In the genomic region with DNA sequence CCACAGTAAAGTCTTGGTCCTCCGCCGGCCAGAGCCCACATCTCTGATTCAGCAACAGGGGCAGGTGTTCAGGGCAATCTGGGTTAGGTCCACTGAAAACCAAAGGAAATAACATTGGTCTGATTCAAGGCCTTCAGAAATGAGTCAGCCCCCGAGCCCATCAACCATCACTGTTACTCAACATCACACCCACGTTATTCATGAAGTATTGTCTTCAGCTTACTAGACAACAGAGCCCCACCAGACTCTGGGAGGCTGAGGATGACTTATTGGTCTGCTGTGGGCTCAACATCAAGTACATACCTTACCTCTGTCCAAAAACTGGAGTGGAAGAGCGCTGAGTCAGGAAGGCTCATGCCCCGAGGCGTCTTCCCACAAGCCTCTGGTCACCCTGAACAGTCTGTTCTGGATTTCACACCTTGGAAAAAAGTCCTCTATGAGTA, we compare ENCODE assay signal across 1 cellular context.
TF ChIP-seq lines count a peak whose summit lies in the region.

No MANE protein-coding gene starts in this region.

TF ChIP-seq in A549, 52 proteins besides CTCF, POLR2A, EP300 and RAD21 (continued from another document):
- TF ChIP-seq, protein P1, sequence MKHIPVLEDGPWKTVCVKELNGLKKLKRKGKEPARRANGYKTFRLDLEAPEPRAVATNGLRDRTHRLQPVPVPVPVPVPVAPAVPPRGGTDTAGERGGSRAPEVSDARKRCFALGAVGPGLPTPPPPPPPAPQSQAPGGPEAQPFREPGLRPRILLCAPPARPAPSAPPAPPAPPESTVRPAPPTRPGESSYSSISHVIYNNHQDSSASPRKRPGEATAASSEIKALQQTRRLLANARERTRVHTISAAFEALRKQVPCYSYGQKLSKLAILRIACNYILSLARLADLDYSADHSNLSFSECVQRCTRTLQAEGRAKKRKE (CRISPR knock-in tag; IDR thresholded peaks at IDR 0.05; ENCODE audit: low read depth), result 0 out of 2 replicates have a peak, but pooled peaks have one; percentile 69
- TF ChIP-seq FOXS1 (CRISPR knock-in tag; IDR thresholded peaks at IDR 0.05) (no peak), POLR2AphosphoS2 (conservative IDR thresholded peaks at IDR 0.05; ENCODE audit: low read length) (no peak), EHMT2 (IDR thresholded peaks at IDR 0.05; ENCODE audit: low read depth) (no peak), JUNB (IDR thresholded peaks at IDR 0.05) (peak; percentile 94), SREBF2 (IDR thresholded peaks at IDR 0.05) (no peak), TP53 (CRISPR knock-in tag; IDR thresholded peaks at IDR 0.05) (no peak), ZSCAN20 (CRISPR knock-in tag; IDR thresholded peaks at IDR 0.05) (no peak), GATA3 (IDR thresholded peaks at IDR 0.05; ENCODE audit: borderline replicate concordance) (peak; percentile 86; the same call in 1 of the 2 replicates), NPAS2 (CRISPR knock-in tag; IDR thresholded peaks at IDR 0.05; ENCODE audit: borderline replicate concordance) (no peak), HOXA7 (CRISPR knock-in tag; IDR thresholded peaks at IDR 0.05) (no peak), CHD4 (IDR thresholded peaks at IDR 0.05; ENCODE audit: borderline replicate concordance) (no peak), ZFP36 (IDR thresholded peaks at IDR 0.05; ENCODE audit: borderline replicate concordance, partially characterized antibody) (no peak), JUN (IDR thresholded peaks at IDR 0.05) (peak; percentile 75 to 85; a peak in 3 of 5 replicates), RCOR1 (IDR thresholded peaks at IDR 0.05; ENCODE audit: low read depth, low read length) (no peak), FOSL2 (IDR thresholded peaks at IDR 0.05) (peak; percentile 93), FOSL2 (CRISPR knock-in tag; IDR thresholded peaks at IDR 0.05) (peak; percentile 91), HOXB13 (CRISPR knock-in tag; IDR thresholded peaks at IDR 0.05; ENCODE audit: low read depth) (0 out of 2 replicates have a peak, but pooled peaks have one; percentile 43), PHF8 (IDR thresholded peaks at IDR 0.05; ENCODE audit: borderline replicate concordance, low read depth) (no peak), HDAC2 (IDR thresholded peaks at IDR 0.05) (no peak), RNF2 (IDR thresholded peaks at IDR 0.05; ENCODE audit: borderline replicate concordance, low read depth) (no peak), MAZ (IDR thresholded peaks at IDR 0.05; ENCODE audit: borderline replicate concordance, low read depth, low read length) (no peak), MAFK (IDR thresholded peaks at IDR 0.05; ENCODE audit: partially characterized antibody) (peak; percentile 88), ZNF302 (CRISPR knock-in tag; IDR thresholded peaks at IDR 0.05) (no peak), ESRRA (IDR thresholded peaks at IDR 0.05; ENCODE audit: borderline replicate concordance, low read length) (no peak)
- TF ChIP-seq, protein P2, sequence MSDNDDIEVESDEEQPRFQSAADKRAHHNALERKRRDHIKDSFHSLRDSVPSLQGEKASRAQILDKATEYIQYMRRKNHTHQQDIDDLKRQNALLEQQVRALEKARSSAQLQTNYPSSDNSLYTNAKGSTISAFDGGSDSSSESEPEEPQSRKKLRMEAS (IDR thresholded peaks at IDR 0.05), result peak; percentile 92
- TF ChIP-seq, protein P3, sequence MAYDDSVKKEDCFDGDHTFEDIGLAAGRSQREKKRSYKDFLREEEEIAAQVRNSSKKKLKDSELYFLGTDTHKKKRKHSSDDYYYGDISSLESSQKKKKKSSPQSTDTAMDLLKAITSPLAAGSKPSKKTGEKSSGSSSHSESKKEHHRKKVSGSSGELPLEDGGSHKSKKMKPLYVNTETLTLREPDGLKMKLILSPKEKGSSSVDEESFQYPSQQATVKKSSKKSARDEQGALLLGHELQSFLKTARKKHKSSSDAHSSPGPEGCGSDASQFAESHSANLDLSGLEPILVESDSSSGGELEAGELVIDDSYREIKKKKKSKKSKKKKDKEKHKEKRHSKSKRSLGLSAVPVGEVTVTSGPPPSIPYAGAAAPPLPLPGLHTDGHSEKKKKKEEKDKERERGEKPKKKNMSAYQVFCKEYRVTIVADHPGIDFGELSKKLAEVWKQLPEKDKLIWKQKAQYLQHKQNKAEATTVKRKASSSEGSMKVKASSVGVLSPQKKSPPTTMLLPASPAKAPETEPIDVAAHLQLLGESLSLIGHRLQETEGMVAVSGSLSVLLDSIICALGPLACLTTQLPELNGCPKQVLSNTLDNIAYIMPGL (CRISPR knock-in tag; IDR thresholded peaks at IDR 0.05; ENCODE audit: borderline replicate concordance), result no peak
- TF ChIP-seq, protein P4, sequence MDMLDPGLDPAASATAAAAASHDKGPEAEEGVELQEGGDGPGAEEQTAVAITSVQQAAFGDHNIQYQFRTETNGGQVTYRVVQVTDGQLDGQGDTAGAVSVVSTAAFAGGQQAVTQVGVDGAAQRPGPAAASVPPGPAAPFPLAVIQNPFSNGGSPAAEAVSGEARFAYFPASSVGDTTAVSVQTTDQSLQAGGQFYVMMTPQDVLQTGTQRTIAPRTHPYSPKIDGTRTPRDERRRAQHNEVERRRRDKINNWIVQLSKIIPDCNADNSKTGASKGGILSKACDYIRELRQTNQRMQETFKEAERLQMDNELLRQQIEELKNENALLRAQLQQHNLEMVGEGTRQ (IDR thresholded peaks at IDR 0.05), result no peak
- TF ChIP-seq, protein P5, sequence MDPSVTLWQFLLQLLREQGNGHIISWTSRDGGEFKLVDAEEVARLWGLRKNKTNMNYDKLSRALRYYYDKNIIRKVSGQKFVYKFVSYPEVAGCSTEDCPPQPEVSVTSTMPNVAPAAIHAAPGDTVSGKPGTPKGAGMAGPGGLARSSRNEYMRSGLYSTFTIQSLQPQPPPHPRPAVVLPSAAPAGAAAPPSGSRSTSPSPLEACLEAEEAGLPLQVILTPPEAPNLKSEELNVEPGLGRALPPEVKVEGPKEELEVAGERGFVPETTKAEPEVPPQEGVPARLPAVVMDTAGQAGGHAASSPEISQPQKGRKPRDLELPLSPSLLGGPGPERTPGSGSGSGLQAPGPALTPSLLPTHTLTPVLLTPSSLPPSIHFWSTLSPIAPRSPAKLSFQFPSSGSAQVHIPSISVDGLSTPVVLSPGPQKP (IDR thresholded peaks at IDR 0.05; ENCODE audit: low read depth, low read length), result no peak
- TF ChIP-seq, protein P6, sequence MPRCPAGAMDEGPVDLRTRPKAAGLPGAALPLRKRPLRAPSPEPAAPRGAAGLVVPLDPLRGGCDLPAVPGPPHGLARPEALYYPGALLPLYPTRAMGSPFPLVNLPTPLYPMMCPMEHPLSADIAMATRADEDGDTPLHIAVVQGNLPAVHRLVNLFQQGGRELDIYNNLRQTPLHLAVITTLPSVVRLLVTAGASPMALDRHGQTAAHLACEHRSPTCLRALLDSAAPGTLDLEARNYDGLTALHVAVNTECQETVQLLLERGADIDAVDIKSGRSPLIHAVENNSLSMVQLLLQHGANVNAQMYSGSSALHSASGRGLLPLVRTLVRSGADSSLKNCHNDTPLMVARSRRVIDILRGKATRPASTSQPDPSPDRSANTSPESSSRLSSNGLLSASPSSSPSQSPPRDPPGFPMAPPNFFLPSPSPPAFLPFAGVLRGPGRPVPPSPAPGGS (IDR thresholded peaks at IDR 0.05), result peak; percentile 60; the same call in 2 of the 3 replicates
- TF ChIP-seq, protein P7, sequence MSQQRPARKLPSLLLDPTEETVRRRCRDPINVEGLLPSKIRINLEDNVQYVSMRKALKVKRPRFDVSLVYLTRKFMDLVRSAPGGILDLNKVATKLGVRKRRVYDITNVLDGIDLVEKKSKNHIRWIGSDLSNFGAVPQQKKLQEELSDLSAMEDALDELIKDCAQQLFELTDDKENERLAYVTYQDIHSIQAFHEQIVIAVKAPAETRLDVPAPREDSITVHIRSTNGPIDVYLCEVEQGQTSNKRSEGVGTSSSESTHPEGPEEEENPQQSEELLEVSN (IDR thresholded peaks at IDR 0.05; ENCODE audit: borderline replicate concordance, low read depth), result peak; percentile 80
TF ChIP-seq in A549: peak in this region for 14.
